In the genomic region with DNA sequence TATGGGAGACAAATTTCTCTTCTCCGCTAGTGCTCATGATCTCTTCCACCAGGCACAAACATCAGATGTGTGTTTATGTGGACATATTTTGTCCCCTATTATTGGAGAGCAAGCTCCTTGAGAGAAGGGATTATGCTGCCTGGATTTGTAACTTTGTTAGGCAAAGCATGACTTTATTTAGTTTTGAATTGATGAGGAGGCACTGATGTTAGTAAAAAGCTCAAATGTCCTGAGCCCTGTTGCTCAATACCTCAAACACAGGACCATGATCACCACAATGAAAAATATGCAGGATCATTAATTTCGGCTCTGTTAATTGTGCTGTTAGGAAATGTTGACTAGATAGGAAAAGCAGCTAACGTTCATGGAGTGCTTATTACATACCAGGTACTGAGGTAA, we compare ENCODE assay signal across 17 cellular contexts. TPM values are rescaled to one million over a fixed set of nuclear protein-coding genes. Genes with fewer than 3 reads are reported as not detected.
DNase-seq lines count a peak whose midpoint lies in the region; FAIRE-seq and TF ChIP-seq lines count a peak whose summit lies in the region.
"Had no signal": no experiment of that assay in that cellular context is flagged by ENCODE, and none has a peak within 500 bp of the region (broad histone marks: within the 10 kb centered on the region; RNA-seq: fewer than 3 reads in every experiment).

No MANE protein-coding gene starts in this region.

- FAIRE-seq in RCC 7860 (lab: Jason Lieb, UNC), result no peak
- FAIRE-seq: K562, TTC549 had no signal

- TF ChIP-seq CTCF in foreskin fibroblast (IDR thresholded peaks at IDR 0.05; ENCODE audit: low read depth, low read length), result no peak

- peak overlapping the region in 1 of 11 experiments; percentile 72; a peak in 1 of 22 replicates for H3K27ac ChIP-seq in BLaER1 treated with 17β-estradiol and CSF1 and Interleukin-3, amounts not matched to agents 10 nM and 100 nM
- H3K27ac ChIP-seq in SJSA1 (peak overlapping the region; percentile 27; the same call in 1 of the 2 replicates), skin epidermis (peak overlapping the region in 12 of 21 experiments; percentile 1 to 73 (median 58))
- H3K27ac ChIP-seq: epithelial cell of prostate, neutrophil had no signal

- H3K27me3 ChIP-seq in BLaER1 treated with 17β-estradiol and CSF1 and Interleukin-3, amounts not matched to agents 10 nM and 100 nM, result peaks cover 0 to 8% (median 0%) of the 10 kb centered on the region in 11 experiments; a peak in 1 of 22 replicates
- no peaks in the 10 kb centered on the region for H3K27me3 ChIP-seq in SJSA1 (replicated peaks)
- H3K27me3 ChIP-seq: neutrophil had no signal

- peaks cover 15 to 47% (median 36%) of the 10 kb centered on the region in 10 experiments for H3K4me1 ChIP-seq in BLaER1 treated with 17β-estradiol and CSF1 and Interleukin-3, amounts not matched to agents 10 nM and 100 nM
- peaks cover 35% of the 10 kb centered on the region for H3K4me1 ChIP-seq in SJSA1 (replicated peaks)
- H3K4me1 ChIP-seq: HAP-1 had no signal

- peak overlapping the region in 8 of 11 experiments; percentile 84 to 98 (median 93); a peak in 13 of 22 replicates for H3K4me2 ChIP-seq in BLaER1 treated with 17β-estradiol and CSF1 and Interleukin-3, amounts not matched to agents 10 nM and 100 nM

- no peak for DNase-seq in SJSA1 (ENCODE audit: low read depth in 1 of 2, low spot score in 2 of 2)
- peak in 1 of 2 donors; percentile 59 for DNase-seq in foreskin fibroblast
- DNase-seq in NCI-H2171 treated with DMSO at 0.1 percent for 48 hours (lab: John Stamatoyannopoulos, UW), result no peak
- DNase-seq in medulla oblongata (ENCODE audit: extremely low spot score), result no peak
- no peak for DNase-seq in stimulated activated CD4-positive, alpha-beta T cell treated with anti-CD3 and anti-CD28 coated beads, Interleukin-4, amount 100 ng/mL, for 1 hour
- no peak for DNase-seq in RCC 7860 (ENCODE audit: low spot score)
- DNase-seq: activated CD4-positive, alpha-beta T cell treated with anti-CD3 and anti-CD28 coated beads for 36 hours; activated CD8-positive, alpha-beta memory T cell treated with anti-CD3 and anti-CD28 coated beads, Interleukin-2, amount 10 ng/mL, durations not matched to agents 7 days and 5 days; CD4-positive, alpha-beta memory T cell; NCI-H187 had no signal

- H3K9ac ChIP-seq in BLaER1 treated with 17β-estradiol and CSF1 and Interleukin-3, amounts not matched to agents 10 nM and 100 nM, result no peak overlapping the region

- H3K9me3 ChIP-seq in BLaER1 treated with 17β-estradiol and CSF1 and Interleukin-3, amounts not matched to agents 10 nM and 100 nM (replicated peaks in 1 of 11), result no peaks in the 10 kb centered on the region
- H3K9me3 ChIP-seq in SJSA1 (replicated peaks), result no peaks in the 10 kb centered on the region
- H3K9me3 ChIP-seq: HAP-1, neutrophil had no signal

- 0 out of 22 replicates have a peak, but pooled peaks cover 0 to 4% (median 0%) of the 10 kb centered on the region in 11 experiments for H4K20me1 ChIP-seq in BLaER1 treated with 17β-estradiol and CSF1 and Interleukin-3, amounts not matched to agents 10 nM and 100 nM

- peaks cover 0 to 16% (median 0%) of the 10 kb centered on the region in 11 experiments; a peak in 5 of 22 replicates for H3K36me3 ChIP-seq in BLaER1 treated with 17β-estradiol and CSF1 and Interleukin-3, amounts not matched to agents 10 nM and 100 nM
- H3K36me3 ChIP-seq in SJSA1, result no peaks in the 10 kb centered on the region
- H3K36me3 ChIP-seq: HAP-1, neutrophil had no signal

- no peak overlapping the region for H3K4me3 ChIP-seq in BLaER1 treated with 17β-estradiol and CSF1 and Interleukin-3, amounts not matched to agents 10 nM and 100 nM
- H3K4me3 ChIP-seq in SJSA1 (no peak overlapping the region), foreskin fibroblast (ENCODE audit: low read depth in 1 of 2, low read length in 2 of 2) (peak overlapping the region; percentile 16 to 27), skin epidermis (no peak overlapping the region)
- H3K4me3 ChIP-seq: HAP-1, K562 had no signal

RNA-seq across cellular contexts. Expression of a gene that starts 29.1 kb away (rescaled TPM):
- 0.87 TPM in 1 of 2 replicates, not detected in the other for total RNA-seq in SJSA1 (2014; rRNA removed; shearing (Covaris generic))

RNA-seq across cellular contexts. Expression of a gene that starts 47.2 kb away (rescaled TPM):
- total RNA-seq in SJSA1 (2014; rRNA removed; shearing (Covaris generic)), result 8.7 and 12.8 TPM in 2 replicates
- total RNA-seq: activated CD4-positive, alpha-beta T cell treated with anti-CD3 and anti-CD28 coated beads for 36 hours; activated CD8-positive, alpha-beta memory T cell treated with anti-CD3 and anti-CD28 coated beads, Interleukin-2, amount 10 ng/mL, durations not matched to agents 7 days and 5 days; CD4-positive, alpha-beta memory T cell had no signal

RNA-seq across cellular contexts. Expression of a gene that starts 55.3 kb away (rescaled TPM):
- 68.8 and 97.8 TPM in 2 replicates for total RNA-seq in SJSA1 (2014; rRNA removed; shearing (Covaris generic))

Comparison
In these comparisons a context has a peak if more than half of its experiments do, and no peak if none do; other contexts are left out.
1. H3K4me3 ChIP-seq: peak in foreskin fibroblast (2 of 2); none in BLaER1 treated with 17β-estradiol and CSF1 and Interleukin-3, amounts not matched to agents 10 nM and 100 nM (0 of 10), SJSA1 (single experiment) and skin epidermis (0 of 7).